In genomic region chr7:101708223-101708622, GRCh38 we compare ENCODE assay signal across 23 cellular contexts.
"Had no signal": no experiment of that assay in that cellular context is flagged by ENCODE, and none has a peak within 500 bp of the region (broad histone marks: within the 10 kb centered on the region; RNA-seq: fewer than 3 reads in every experiment).

No MANE protein-coding gene starts in this region.

- H3K4me3 Mint-ChIP-seq: mesothelial cell of epicardium; naive thymus-derived CD4-positive, alpha-beta T cell; nephron progenitor cell; stimulated activated effector memory CD8-positive, alpha-beta T cell treated with anti-CD3 and anti-CD28 coated beads, Interleukin-12 subunit alpha, Interleukin-12 subunit beta, amount 100 ng/mL, for 72 hours; type B pancreatic cell had no signal

- H3K4me1 Mint-ChIP-seq: mesothelial cell of epicardium; stimulated activated effector memory CD8-positive, alpha-beta T cell treated with anti-CD3 and anti-CD28 coated beads, Interleukin-12 subunit alpha, Interleukin-12 subunit beta, amount 100 ng/mL, for 72 hours had no signal

- H3K36me3 Mint-ChIP-seq: mesothelial cell of epicardium; naive thymus-derived CD4-positive, alpha-beta T cell; stimulated activated effector memory CD8-positive, alpha-beta T cell treated with anti-CD3 and anti-CD28 coated beads, Interleukin-12 subunit alpha, Interleukin-12 subunit beta, amount 100 ng/mL, for 72 hours; type B pancreatic cell had no signal

- H3K27ac Mint-ChIP-seq: mesothelial cell of epicardium; naive thymus-derived CD4-positive, alpha-beta T cell; stimulated activated effector memory CD8-positive, alpha-beta T cell treated with anti-CD3 and anti-CD28 coated beads, Interleukin-12 subunit alpha, Interleukin-12 subunit beta, amount 100 ng/mL, for 72 hours; type B pancreatic cell had no signal

- H3K27ac ChIP-seq: dorsolateral prefrontal cortex, gastrocnemius medialis, left lung, prostate gland, right atrium auricular region, sigmoid colon, thyroid gland had no signal

- FAIRE-seq: kidney had no signal

- H3K4me3 ChIP-seq: dorsolateral prefrontal cortex, gastrocnemius medialis, left lung, mucosa of descending colon, prostate gland, right atrium auricular region, sigmoid colon, stomach, thyroid gland had no signal

- H3K9me3 ChIP-seq: gastrocnemius medialis, left lung, mucosa of descending colon, prostate gland, right atrium auricular region, sigmoid colon, stomach, thyroid gland had no signal

- H3K36me3 ChIP-seq: gastrocnemius medialis, left lung, prostate gland, right atrium auricular region, sigmoid colon, stomach, thyroid gland had no signal

- H3K27me3 ChIP-seq: right atrium auricular region, thyroid gland had no signal

- H3K4me1 ChIP-seq: gastrocnemius medialis, left lung, prostate gland, right atrium auricular region, sigmoid colon, thyroid gland had no signal

- H3K9me3 Mint-ChIP-seq: mesothelial cell of epicardium; naive thymus-derived CD4-positive, alpha-beta T cell; nephron progenitor cell; stimulated activated effector memory CD8-positive, alpha-beta T cell treated with anti-CD3 and anti-CD28 coated beads, Interleukin-12 subunit alpha, Interleukin-12 subunit beta, amount 100 ng/mL, for 72 hours; type B pancreatic cell had no signal

- DNase-seq: dorsolateral prefrontal cortex; effector CD4-positive, alpha-beta T cell; foreskin fibroblast; gastrocnemius medialis; head of caudate nucleus; kidney; left lung; mesenchymal stem cell; naive thymus-derived CD4-positive, alpha-beta T cell; nephron progenitor cell; nucleus accumbens; sigmoid colon; stimulated activated CD4-positive, alpha-beta T cell treated with anti-CD3 and anti-CD28 coated beads, Interleukin-2, amount 100 ng/mL, for 24 hours; stimulated activated CD4-positive, alpha-beta T cell treated with anti-CD3 and anti-CD28 coated beads, Interleukin-4, amount 100 ng/mL, for 24 hours; stimulated activated naive CD4-positive, alpha-beta T cell treated with Interleukin-2 at 50 U/mL for 16 hours; thyroid gland had no signal

- ATAC-seq: gastrocnemius medialis; left lung; naive thymus-derived CD4-positive, alpha-beta T cell; stimulated activated effector memory CD8-positive, alpha-beta T cell treated with anti-CD3 and anti-CD28 coated beads, Interleukin-12 subunit alpha, Interleukin-12 subunit beta, amount 100 ng/mL, for 72 hours had no signal
